ENCODE assay signal across 28 cellular contexts in genomic region chr1:207073906-207074820, GRCh38. TPM values are rescaled to one million over a fixed set of nuclear protein-coding genes. Genes with fewer than 3 reads are reported as not detected.
DNase-seq lines count a peak whose midpoint lies in the region; ATAC-seq, FAIRE-seq and TF ChIP-seq lines count a peak whose summit lies in the region.
"Had no signal": no experiment of that assay in that cellular context is flagged by ENCODE, and none has a peak within 500 bp of the region (broad histone marks: within the 10 kb centered on the region; RNA-seq: fewer than 3 reads in every experiment).

No MANE protein-coding gene starts in this region.

- no peak for TF ChIP-seq POLR2A in IMR-90 (IDR thresholded peaks at IDR 0.05; ENCODE audit: low read depth, low read length)

- in situ Hi-C loops in IMR-90 (cut with MboI; ENCODE audit: low sequenced_read_pairs) = no loop called here

- no peak for FAIRE-seq in bronchial epithelial cell (lab: Jason Lieb, UNC)

- H3K4me1 ChIP-seq in IMR-90 (ENCODE audit: control insufficient read depth, insufficient read depth, low read length) (no peaks in the 10 kb centered on the region), MM.1S (ENCODE audit: low read length) (peaks cover 3% of the 10 kb centered on the region; the same call in 1 of the 2 replicates)
- H3K4me1 ChIP-seq: Peyer's patch had no signal

- no peaks in the 10 kb centered on the region for H3K9me2 ChIP-seq in MM.1S (replicated peaks; ENCODE audit: insufficient read depth, low read length)

- CTCF ChIA-PET in IMR-90 (lab: Yijun Ruan, JAX) = interaction anchor here (1.0 to 1.2 kb wide), 3 partner anchors 14 to 331 kb away, joined by 3 read pairs; partner anchors contain the start of gene PFKFB2

- H4K8ac ChIP-seq in IMR-90 (ENCODE audit: low read depth in 2 of 2, low read length in 2 of 2) = no peak overlapping the region

- no peak overlapping the region for H4K5ac ChIP-seq in IMR-90 (ENCODE audit: low read depth, low read length)

- H3K23ac ChIP-seq in IMR-90 (ENCODE audit: low read depth, low read length) = no peak overlapping the region

- no CpG with 5 or more reads among the region's 4 CpGs for WGBS in IMR-90 (ENCODE audit: extremely low coverage in 2 of 2, insufficient read length in 1 of 2), 2 experiments

- no peak for TF ChIP-seq RAD21 in IMR-90 (IDR thresholded peaks at IDR 0.05; ENCODE audit: low read length)

- no peak overlapping the region for H3K27ac Mint-ChIP-seq in CD14-positive monocyte
- H3K27ac Mint-ChIP-seq: activated CD4-positive, alpha-beta T cell treated with anti-CD3 and anti-CD28 coated beads, Interleukin-2, amount 10 ng/mL, durations not matched to agents 24 days and 14 days; activated T-helper 1 cell treated with anti-CD3 and anti-CD28 coated beads, Interleukin-12 subunit alpha, Interleukin-12 subunit beta, Interleukin-2, Interleukin-4 antibody, amounts not matched to agents 30 ng/mL and 10 ng/mL and 1 ng/mL, durations not matched to agents 14 hours and 24 hours and 36 hours had no signal

- H2AFZ ChIP-seq in IMR-90 (replicated peaks; ENCODE audit: low read length, poor library complexity) (no peak overlapping the region), MM.1S (ENCODE audit: low read length) (no peak overlapping the region)

- peaks cover 29 to 55% of the 10 kb centered on the region in 2 donors for H3K36me3 Mint-ChIP-seq in CD14-positive monocyte

- H3K27me3 Mint-ChIP-seq in CD14-positive monocyte (ENCODE audit: low read depth in 3 of 3) = peaks cover 0 to 4% (median 0%) of the 10 kb centered on the region in 3 donors

- no peak overlapping the region for H2BK120ac ChIP-seq in IMR-90 (ENCODE audit: low read depth, low read length)

- dilution Hi-C loops in IMR-90 (cut with HindIII; ENCODE audit: low sequenced_read_pairs, unreplicated experiment) = no loop called here

- H3K9me1 ChIP-seq in IMR-90 (ENCODE audit: insufficient read depth, low read length) = no peaks in the 10 kb centered on the region

- H3K4ac ChIP-seq in IMR-90 (ENCODE audit: low read depth, low read length) = no peak overlapping the region

- intact Hi-C loops in IMR-90 (cut with micrococcal nuclease) (loop anchor here (10.0 kb wide), 2 partner anchors 159 to 319 kb away; no protein-coding TSS in a partner anchor), CD14-positive monocyte (cut with micrococcal nuclease) (no loop called here)

- H3K9ac ChIP-seq in IMR-90 (ENCODE audit: low read depth, low read length) (no peak overlapping the region), MM.1S (ENCODE audit: low read length) (no peak overlapping the region)
- H3K9ac ChIP-seq: KMS-11 had no signal

- H3K56ac ChIP-seq in IMR-90 (ENCODE audit: extremely low read depth, insufficient read depth, low read length) = no peak overlapping the region

- no peak overlapping the region for H3K4me2 ChIP-seq in IMR-90 (ENCODE audit: low read depth, low read length)
- H3K4me2 ChIP-seq in MM.1S (ENCODE audit: low read depth, low read length) = no peak overlapping the region
- H3K4me2 ChIP-seq: KMS-11 had no signal

- no peaks in the 10 kb centered on the region for H4K20me1 ChIP-seq in IMR-90 (ENCODE audit: insufficient read depth, low read length)
- H4K20me1 ChIP-seq in MM.1S (ENCODE audit: insufficient read depth, low read length) = no peaks in the 10 kb centered on the region

- H2BK5ac ChIP-seq in IMR-90 (ENCODE audit: low read depth, low read length, poor library complexity, severe bottlenecking) = no peak overlapping the region

- H2AK9ac ChIP-seq in IMR-90 (replicated peaks; ENCODE audit: low read depth, low read length, poor library complexity) = no peak overlapping the region

- DNase-seq in EH (ENCODE audit: low read depth) = peak; percentile 13
- DNase-seq in IMR-90 = peak; percentile 7
- DNase-seq in bronchial epithelial cell (ENCODE audit: low read depth) = peak; percentile 99
- DNase-seq in kidney tubule cell (ENCODE audit: low spot score) = peak; percentile 49
- no peak for DNase-seq in pons (ENCODE audit: low spot score)
- no peak for DNase-seq in CD14-positive monocyte (ENCODE audit: low spot score)
- no peak for DNase-seq in NCI-H524 treated with DMSO at 0.1 percent for 48 hours (lab: John Stamatoyannopoulos, UW)
- no peak for DNase-seq in MM.1S
- DNase-seq: activated CD4-positive, alpha-beta T cell treated with anti-CD3 and anti-CD28 coated beads, Interleukin-2, amount 10 ng/mL, durations not matched to agents 24 days and 14 days; activated naive CD4-positive, alpha-beta T cell treated with anti-CD3 and anti-CD28 coated beads, Interleukin-2, amount 50 U/mL, for 16 hours; C1 segment of cervical spinal cord; Calu3; cerebellar nuclear complex; erythroblast; H7; NCI-H1105; NCI-H2081 treated with DMSO at 0.1 percent for 48 hours; NCI-H446 treated with DMSO at 0.1 percent for 48 hours; Peyer's patch; stimulated activated CD4-positive, alpha-beta T cell treated with anti-CD3 and anti-CD28 coated beads, Interleukin-4, amount 100 ng/mL, for 1 hour; stimulated activated naive CD4-positive, alpha-beta T cell treated with Interleukin-2 at 50 U/mL for 16 hours; T-helper 2 cell; transverse colon had no signal

- H2BK20ac ChIP-seq in IMR-90 (ENCODE audit: low read depth, low read length) = no peak overlapping the region

- no peaks in the 10 kb centered on the region for H3F3A ChIP-seq in MM.1S (ENCODE audit: insufficient read depth, low read length)

- POLR2A ChIA-PET in IMR-90 (lab: Charles Lee; ENCODE audit: unreplicated experiment) = no interaction called here

- H3K4me3 Mint-ChIP-seq in CD14-positive monocyte = no peak overlapping the region
- H3K4me3 Mint-ChIP-seq: activated CD4-positive, alpha-beta T cell treated with anti-CD3 and anti-CD28 coated beads, Interleukin-2, amount 10 ng/mL, durations not matched to agents 24 days and 14 days; activated T-helper 1 cell treated with anti-CD3 and anti-CD28 coated beads, Interleukin-12 subunit alpha, Interleukin-12 subunit beta, Interleukin-2, Interleukin-4 antibody, amounts not matched to agents 30 ng/mL and 10 ng/mL and 1 ng/mL, durations not matched to agents 14 hours and 24 hours and 36 hours had no signal

- H3K9me3 Mint-ChIP-seq in CD14-positive monocyte = peaks cover 0 to 2% (median 0%) of the 10 kb centered on the region in 7 donors
- H3K9me3 Mint-ChIP-seq: activated T-helper 1 cell treated with anti-CD3 and anti-CD28 coated beads, Interleukin-12 subunit alpha, Interleukin-12 subunit beta, Interleukin-2, Interleukin-4 antibody, amounts not matched to agents 30 ng/mL and 10 ng/mL and 1 ng/mL, durations not matched to agents 14 hours and 24 hours and 36 hours had no signal

- no peak overlapping the region for H2AK5ac ChIP-seq in IMR-90 (ENCODE audit: low read depth, low read length)

- H3K14ac ChIP-seq in IMR-90 (replicated peaks; ENCODE audit: low read depth, low read length) = no peak overlapping the region

- H3K36me3 ChIP-seq in IMR-90 (ENCODE audit: control insufficient read depth, insufficient read depth, low read length) (no peaks in the 10 kb centered on the region), bronchial epithelial cell (ENCODE audit: control insufficient read depth, insufficient read depth, low read length) (peaks cover 3% of the 10 kb centered on the region), MM.1S (replicated peaks; ENCODE audit: insufficient read depth, low read length) (no peaks in the 10 kb centered on the region)

- H2BK15ac ChIP-seq in IMR-90 (ENCODE audit: low read depth, low read length) = no peak overlapping the region

- H4K91ac ChIP-seq in IMR-90 (ENCODE audit: insufficient read depth, low read depth, low read length) = no peak overlapping the region

- no peak for TF ChIP-seq CTCF in IMR-90 (conservative IDR thresholded peaks at IDR 0.05; ENCODE audit: low read depth, low read length)
- no peak for TF ChIP-seq CTCF in bronchial epithelial cell (IDR thresholded peaks at IDR 0.05; ENCODE audit: insufficient read depth, low read length, severe bottlenecking)
- TF ChIP-seq CTCF in CD14-positive monocyte (IDR thresholded peaks at IDR 0.05) = no peak
- no peak for TF ChIP-seq CTCF in MM.1S (IDR thresholded peaks at IDR 0.05; ENCODE audit: low read length)

- BruUV-seq in IMR-90 (replicated peaks; lab: Mats Ljungman, UMichigan) = no TSS peak

- no peaks in the 10 kb centered on the region for H3K9me3 ChIP-seq in IMR-90 (ENCODE audit: control insufficient read depth, insufficient read depth, low read length)
- H3K9me3 ChIP-seq in MM.1S (replicated peaks; ENCODE audit: insufficient read depth, low read length) = no peaks in the 10 kb centered on the region
- H3K9me3 ChIP-seq: ascending aorta, Peyer's patch, transverse colon had no signal

- H3K79me2 ChIP-seq in MM.1S (ENCODE audit: low read length) = no peaks in the 10 kb centered on the region

- H3K27me3 ChIP-seq in IMR-90 (ENCODE audit: control insufficient read depth, insufficient read depth, low read length) (no peaks in the 10 kb centered on the region; the same call in 1 of the 2 replicates), bronchial epithelial cell (ENCODE audit: control insufficient read depth, insufficient read depth, low read length) (no peaks in the 10 kb centered on the region), MM.1S (replicated peaks; ENCODE audit: insufficient read depth, low read length) (no peaks in the 10 kb centered on the region)
- H3K27me3 ChIP-seq: ascending aorta, Peyer's patch, transverse colon had no signal

- H3K27ac ChIP-seq in IMR-90 (ENCODE audit: insufficient read depth, low read length) (no peak overlapping the region), MM.1S (ENCODE audit: low read length) (no peak overlapping the region)
- H3K27ac ChIP-seq: ascending aorta, KMS-11, Peyer's patch, transverse colon had no signal

- ATAC-seq in IMR-90 (ENCODE audit: low read depth) = no peak

- H3K79me1 ChIP-seq in IMR-90 (ENCODE audit: low read depth in 1 of 2, low read length in 2 of 2) = no peaks in the 10 kb centered on the region

- H3K4me3 ChIP-seq in IMR-90 (ENCODE audit: insufficient read depth, low read depth, low read length) (no peak overlapping the region), bronchial epithelial cell (ENCODE audit: low read depth, low read length) (no peak overlapping the region), MM.1S (ENCODE audit: low read length) (no peak overlapping the region)
- H3K4me3 ChIP-seq: ascending aorta, Peyer's patch, transverse colon had no signal

- peaks cover 24% of the 10 kb centered on the region for H3K4me1 Mint-ChIP-seq in CD14-positive monocyte

- no peak overlapping the region for H3K18ac ChIP-seq in IMR-90 (ENCODE audit: low read depth, low read length)

RNA-seq across cellular contexts. Expression of gene C4BPB, which starts 14.5 kb away (rescaled TPM):
- total RNA-seq in IMR-90 (2012; rRNA removed) (not detected in 2 replicates), bronchial epithelial cell (not detected in 2 replicates)
- polyA plus RNA-seq in IMR-90 (2012; rRNA removed) (not detected in 2 replicates), CD14-positive monocyte (not detected)
- not detected in 2 replicates for polyA plus RNA-seq in IMR-90 (2012; cell fraction: cytosol; rRNA removed)
- not detected in 2 replicates for polyA plus RNA-seq in IMR-90 (2012; cell fraction: nucleus; rRNA removed; ENCODE audit: low replicate concordance)
- total RNA-seq: ascending aorta, H7, kidney epithelial cell, myocyte had no signal

RNA-seq across cellular contexts. Expression of gene PFKFB2, which starts 21.1 kb away (rescaled TPM):
- total RNA-seq in IMR-90 (2012; rRNA removed) (1.3 and 1.7 TPM in 2 replicates), bronchial epithelial cell (36.9 and 63.2 TPM in 2 replicates)
- polyA plus RNA-seq in IMR-90 (2012; rRNA removed) (0.53 and 0.62 TPM in 2 replicates), CD14-positive monocyte (1 to 10 TPM; 2.1 to 2.3 TPM)
- 0.14 TPM in 2 replicates for polyA plus RNA-seq in IMR-90 (2012; cell fraction: cytosol; rRNA removed)
- polyA plus RNA-seq in IMR-90 (2012; cell fraction: nucleus; rRNA removed; ENCODE audit: low replicate concordance) = 0.27 and 1.4 TPM in 2 replicates

RNA-seq across cellular contexts. Expression of gene YOD1, which starts 23.2 kb away (rescaled TPM):
- total RNA-seq in IMR-90 (2012; rRNA removed) (5.4 and 10.3 TPM in 2 replicates), bronchial epithelial cell (12.8 and 15.3 TPM in 2 replicates)
- polyA plus RNA-seq in IMR-90 (2012; rRNA removed) (1.6 and 1.8 TPM in 2 replicates), CD14-positive monocyte (1 to 10 TPM; 1.6 to 1.7 TPM)
- polyA plus RNA-seq in IMR-90 (2012; cell fraction: cytosol; rRNA removed) = 0.17 and 0.26 TPM in 2 replicates
- polyA plus RNA-seq in IMR-90 (2012; cell fraction: nucleus; rRNA removed; ENCODE audit: low replicate concordance) = 0.81 and 3.8 TPM in 2 replicates

RNA-seq across cellular contexts. Expression of gene C4BPA, which starts 29.9 kb away (rescaled TPM):
- not detected in 2 replicates for total RNA-seq in IMR-90 (2012; rRNA removed)
- not detected in 2 replicates for polyA plus RNA-seq in IMR-90 (2012; rRNA removed)
- not detected in 2 replicates for polyA plus RNA-seq in IMR-90 (2012; cell fraction: cytosol; rRNA removed)
- not detected in 2 replicates for polyA plus RNA-seq in IMR-90 (2012; cell fraction: nucleus; rRNA removed; ENCODE audit: low replicate concordance)
- total RNA-seq in bronchial epithelial cell = not detected in 2 replicates
- polyA plus RNA-seq in CD14-positive monocyte = under 1 TPM; 0.09 to 0.25 TPM
- total RNA-seq: activated CD4-positive, alpha-beta T cell treated with anti-CD3 and anti-CD28 coated beads, Interleukin-2, amount 10 ng/mL, durations not matched to agents 24 days and 14 days; activated T-helper 1 cell treated with anti-CD3 and anti-CD28 coated beads, Interleukin-12 subunit alpha, Interleukin-12 subunit beta, Interleukin-2, Interleukin-4 antibody, amounts not matched to agents 30 ng/mL and 10 ng/mL and 1 ng/mL, durations not matched to agents 14 hours and 24 hours and 36 hours; ascending aorta; H7; kidney epithelial cell; myocyte had no signal

RNA-seq across cellular contexts. Expression of gene C1orf116, which starts 41.6 kb away (rescaled TPM):
- total RNA-seq in IMR-90 (2012; rRNA removed) = under 0.01 TPM in 1 of 2 replicates, not detected in the other
- polyA plus RNA-seq in IMR-90 (2012; rRNA removed) = 0.03 TPM in 1 of 2 replicates, not detected in the other
- polyA plus RNA-seq in IMR-90 (2012; cell fraction: cytosol; rRNA removed) = 0.01 TPM in 1 of 2 replicates, not detected in the other
- polyA plus RNA-seq in IMR-90 (2012; cell fraction: nucleus; rRNA removed; ENCODE audit: low replicate concordance) = 0.01 and 0.03 TPM in 2 replicates
- total RNA-seq in bronchial epithelial cell = 20.0 and 29.6 TPM in 2 replicates
- polyA plus RNA-seq in CD14-positive monocyte = under 1 TPM in 1 of 2 donors, not detected in 1; 0.03 TPM
- total RNA-seq: activated CD4-positive, alpha-beta T cell treated with anti-CD3 and anti-CD28 coated beads, Interleukin-2, amount 10 ng/mL, durations not matched to agents 24 days and 14 days; activated T-helper 1 cell treated with anti-CD3 and anti-CD28 coated beads, Interleukin-12 subunit alpha, Interleukin-12 subunit beta, Interleukin-2, Interleukin-4 antibody, amounts not matched to agents 30 ng/mL and 10 ng/mL and 1 ng/mL, durations not matched to agents 14 hours and 24 hours and 36 hours; ascending aorta had no signal

Comparison
In these comparisons a context has a peak if more than half of its experiments do, and no peak if none do; other contexts are left out.
1. DNase-seq: peak in EH (single experiment), IMR-90 (single experiment), bronchial epithelial cell (single experiment) and kidney tubule cell (single experiment); none in pons (single experiment), CD14-positive monocyte (single experiment), NCI-H524 treated with DMSO at 0.1 percent for 48 hours (single experiment) and MM.1S (single experiment).
2. RNA of gene PFKFB2, which starts 21.1 kb away (total RNA-seq): 36.9 to 63.2 TPM in bronchial epithelial cell; 1.3 to 1.7 TPM in IMR-90; every median in the first group is over 10 times any median in the second.